21 cellular contexts compared by ENCODE assay signal in the genomic region with DNA sequence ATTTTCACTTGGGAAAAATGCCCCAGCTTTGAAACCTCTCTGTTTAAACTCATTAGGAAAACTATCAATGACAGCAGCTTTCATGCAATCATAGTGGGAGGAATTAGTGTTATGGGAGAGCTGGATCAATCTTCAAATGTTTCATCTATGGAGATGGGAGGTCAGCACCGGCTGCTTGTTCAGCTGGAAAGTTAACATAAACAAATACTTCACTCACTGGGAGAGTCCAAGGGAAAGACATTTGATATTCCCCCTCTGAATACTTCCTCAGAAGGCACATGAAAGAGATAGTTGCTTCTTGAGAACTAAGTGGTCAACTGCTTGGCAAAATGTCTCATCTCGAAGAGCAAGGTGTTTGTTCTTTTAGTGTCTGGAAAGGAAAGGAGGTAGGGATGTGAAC.
DNase-seq lines count a peak whose midpoint lies in the region; ATAC-seq and TF ChIP-seq lines count a peak whose summit lies in the region.
"Had no signal": no experiment of that assay in that cellular context is flagged by ENCODE, and none has a peak within 500 bp of the region (broad histone marks: within the 10 kb centered on the region; RNA-seq: fewer than 3 reads in every experiment).

No MANE protein-coding gene starts in this region.

- no peak for TF ChIP-seq CTCF in astrocyte of the spinal cord (IDR thresholded peaks at IDR 0.05; ENCODE audit: low read depth, low read length)

- H3K4me3 ChIP-seq in astrocyte of the spinal cord (ENCODE audit: low read depth, low read length), result no peak overlapping the region
- H3K4me3 ChIP-seq: adrenal gland, cardiac muscle cell, GM12878, upper lobe of right lung had no signal

- DNase-seq in NCI-H748 (lab: John Stamatoyannopoulos, UW; ENCODE audit: unreplicated experiment), result peak; percentile 1
- no peak for DNase-seq in NCI-H748 treated with DMSO at 0.1 percent for 48 hours (lab: John Stamatoyannopoulos, UW)
- peak; percentile 83 for DNase-seq in astrocyte of the spinal cord (ENCODE audit: low read depth, low spot score)
- DNase-seq in iris pigment epithelial cell (ENCODE audit: low read depth), result peak; percentile 23
- no peak for DNase-seq in NOMO-1 treated with DMSO at 0.1 percent for 48 hours (lab: John Stamatoyannopoulos, UW; ENCODE audit: unreplicated experiment)
- DNase-seq in activated CD4-positive, alpha-beta T cell treated with anti-CD3 and anti-CD28 coated beads, Interleukin-2, amount 50 U/mL, for 1 hour, result no peak
- DNase-seq: activated CD4-positive, alpha-beta T cell treated with anti-CD3 and anti-CD28 coated beads for 4 hours; activated T-cell treated with anti-CD3 and anti-CD28 coated beads, Interleukin-2, amount 50 U/mL, for 4 hours; adrenal gland; DMS79 treated with DMSO at 0.1 percent for 48 hours; H7; head of caudate nucleus; left cardiac atrium; NCI-H1105 treated with DMSO at 0.1 percent for 48 hours; NCI-H524 treated with DMSO at 0.1 percent for 48 hours; stimulated activated CD4-positive, alpha-beta T cell treated with anti-CD3 and anti-CD28 coated beads, Interleukin-1b, Interleukin-23, amount 100 ng/mL, for 48 hours; upper lobe of right lung had no signal

- in situ Hi-C loops in astrocyte of the spinal cord (cut with HindIII; ENCODE audit: low sequenced_read_pairs), result no loop called here

- ATAC-seq in HG02571 (IDR thresholded peaks at IDR 0.05; ENCODE audit: unreplicated experiment) (no peak), HG02642 (IDR thresholded peaks at IDR 0.05; ENCODE audit: poor library complexity, unreplicated experiment) (no peak)
- ATAC-seq: activated T-cell treated with anti-CD3 and anti-CD28 coated beads, Interleukin-2, amount 50 U/mL, for 4 hours; GM12878; left cardiac atrium; upper lobe of right lung had no signal

Comparison
In these comparisons a context has a peak if more than half of its experiments do, and no peak if none do; other contexts are left out.
1. DNase-seq: peak in NCI-H748 (single experiment), astrocyte of the spinal cord (single experiment) and iris pigment epithelial cell (single experiment); none in NCI-H748 treated with DMSO at 0.1 percent for 48 hours (single experiment), NOMO-1 treated with DMSO at 0.1 percent for 48 hours (single experiment) and activated CD4-positive, alpha-beta T cell treated with anti-CD3 and anti-CD28 coated beads, Interleukin-2, amount 50 U/mL, for 1 hour (single experiment).